Comparison of ENCODE assay signal across 10 cellular contexts in genomic region chr13:69524459-69525155, GRCh38.
DNase-seq lines count a peak whose midpoint lies in the region; ATAC-seq, FAIRE-seq and TF ChIP-seq lines count a peak whose summit lies in the region.
"Had no signal": no experiment of that assay in that cellular context is flagged by ENCODE, and none has a peak within 500 bp of the region (broad histone marks: within the 10 kb centered on the region; RNA-seq: fewer than 3 reads in every experiment).

No MANE protein-coding gene starts in this region.

- H3K27ac ChIP-seq in K562 (ENCODE audit: extremely low read depth, low read depth, low read length), result no peak overlapping the region

- no peak overlapping the region for H3K27ac Mint-ChIP-seq in nephron progenitor cell

- CTCF ChIA-PET in K562 (lab: Yijun Ruan, JAX; ENCODE audit: low intra/inter-chr PET ratio), result no interaction called here

- H3K36me3 ChIP-seq in K562 (ENCODE audit: control insufficient read depth, insufficient read depth, low read length), result no peaks in the 10 kb centered on the region

- H2AFZ ChIP-seq in K562 (ENCODE audit: low read depth, low read length), result no peak overlapping the region

- H3K4me1 Mint-ChIP-seq in nephron progenitor cell, result no peaks in the 10 kb centered on the region

- H3K4me3 ChIP-seq in K562, result no peak overlapping the region

- H3K9me3 ChIP-seq in K562 (replicated peaks; ENCODE audit: control insufficient read depth, insufficient read depth, low read depth, low read length), result no peaks in the 10 kb centered on the region

- H3K79me2 ChIP-seq in K562 (ENCODE audit: control insufficient read depth, insufficient read depth, low read length), result no peaks in the 10 kb centered on the region

- no peaks in the 10 kb centered on the region for H3K27me3 Mint-ChIP-seq in nephron progenitor cell (ENCODE audit: low read depth, poor library complexity)

- H3K9ac ChIP-seq in K562 (ENCODE audit: insufficient read depth in 1 of 2, low read depth in 2 of 2, low read length in 2 of 2), result no peak overlapping the region

- no peak for TF ChIP-seq POLR2A in K562 (conservative IDR thresholded peaks at IDR 0.05)

- no peak overlapping the region for H3K4me3 Mint-ChIP-seq in nephron progenitor cell

- intact Hi-C loops in K562 (cut with micrococcal nuclease), result loop anchor here (10.0 kb wide), 1 partner anchor 710 kb away; no protein-coding TSS in a partner anchor

- TF ChIP-seq RAD21 in K562 (CRISPR knock-in tag; conservative IDR thresholded peaks at IDR 0.05 in 1 of 2, IDR thresholded peaks at IDR 0.05 in 1 of 2), result peak; percentile 28 to 49

- no peak for TF ChIP-seq EP300 in K562 (IDR thresholded peaks at IDR 0.05; ENCODE audit: low read length)

- TF ChIP-seq CTCF in GM13977 (IDR thresholded peaks at IDR 0.05; ENCODE audit: extremely low read depth, insufficient read depth, missing control alignments), result peak; percentile 9
- TF ChIP-seq CTCF in K562 (IDR thresholded peaks at IDR 0.05 in 2 of 3, conservative IDR thresholded peaks at IDR 0.05 in 1 of 3; ENCODE audit: insufficient read depth in 2 of 3, low read depth in 1 of 3, low read length in 3 of 3), result peak in 1 of 3 experiments; percentile 31; a peak in 2 of 6 replicates
- peak; percentile 25 for TF ChIP-seq CTCF in nephron progenitor cell (IDR thresholded peaks at IDR 0.05)

- POLR2A ChIA-PET in K562 (lab: Yijun Ruan, JAX), result interaction anchor here (0.7 kb wide), 1 partner anchor 11 kb away, joined by 3 read pairs; no protein-coding TSS in a partner anchor

- DNase-seq in GM13977 (ENCODE audit: low spot score) (no peak), NCI-H2227 (lab: John Stamatoyannopoulos, UW; ENCODE audit: unreplicated experiment) (peak; percentile 2), K562 (ENCODE audit: extremely low read depth in 1 of 4, low spot score in 3 of 4) (peak in 1 of 4 experiments; percentile 0), nephron progenitor cell (no peak), T-helper 2 cell (no peak), NCI-H187 treated with DMSO at 0.1 percent for 48 hours (lab: John Stamatoyannopoulos, UW) (no peak)
- DNase-seq in activated naive CD4-positive, alpha-beta T cell treated with Interleukin-2 at 50 U/mL for 16 hours, result no peak
- DNase-seq: aorta, NCI-H1092 treated with DMSO at 0.1 percent for 48 hours had no signal

- no TSS peak for BruUV-seq in K562 (replicated peaks; lab: Mats Ljungman, UMichigan)

- H3K9me1 ChIP-seq in K562 (ENCODE audit: control insufficient read depth, insufficient read depth, low read length), result no peaks in the 10 kb centered on the region

- H3K4me1 ChIP-seq in K562 (replicated peaks in 1 of 2; ENCODE audit: control insufficient read depth in 2 of 2, insufficient read depth in 2 of 2, low read length in 2 of 2), result no peaks in the 10 kb centered on the region

- no peak for FAIRE-seq in K562 (lab: Jason Lieb, UNC)

- WGBS in K562 (ENCODE audit: insufficient coverage, low coverage, missing lambda C conversion rate), result 4% methylated on average over 2 of the region's 2 CpGs

- H3K4me2 ChIP-seq in K562 (ENCODE audit: insufficient read depth, low read length), result no peak overlapping the region

- no peaks in the 10 kb centered on the region for H4K20me1 ChIP-seq in K562 (replicated peaks; ENCODE audit: control insufficient read depth, insufficient read depth, low read length)

- H3K36me3 Mint-ChIP-seq in nephron progenitor cell (ENCODE audit: low read depth), result no peaks in the 10 kb centered on the region

- H3K9me3 Mint-ChIP-seq in nephron progenitor cell, result no peaks in the 10 kb centered on the region

- no peak for ATAC-seq in K562
- ATAC-seq in GM19023 (IDR thresholded peaks at IDR 0.05; ENCODE audit: unreplicated experiment), result no peak

- in situ Hi-C loops in GM13977 (cut with MboI; ENCODE audit: low pct_unique_long_range_greater_than_20kb, low sequenced_read_pairs, unreplicated experiment), result loop anchor here (25.0 kb wide), 1 partner anchor 338 kb away; no protein-coding TSS in a partner anchor
- in situ Hi-C loops in K562 (cut with MboI), result loop anchor here (25.0 kb wide), 2 partner anchors 338 to 1038 kb away; no protein-coding TSS in a partner anchor

- no peaks in the 10 kb centered on the region for H3K27me3 ChIP-seq in K562 (ENCODE audit: control insufficient read depth in 2 of 2, insufficient read depth in 2 of 2, low read length in 2 of 2)

TF ChIP-seq in K562, 482 proteins besides CTCF, POLR2A, EP300 and RAD21 (continues in another document):
- TF ChIP-seq, protein P1, sequence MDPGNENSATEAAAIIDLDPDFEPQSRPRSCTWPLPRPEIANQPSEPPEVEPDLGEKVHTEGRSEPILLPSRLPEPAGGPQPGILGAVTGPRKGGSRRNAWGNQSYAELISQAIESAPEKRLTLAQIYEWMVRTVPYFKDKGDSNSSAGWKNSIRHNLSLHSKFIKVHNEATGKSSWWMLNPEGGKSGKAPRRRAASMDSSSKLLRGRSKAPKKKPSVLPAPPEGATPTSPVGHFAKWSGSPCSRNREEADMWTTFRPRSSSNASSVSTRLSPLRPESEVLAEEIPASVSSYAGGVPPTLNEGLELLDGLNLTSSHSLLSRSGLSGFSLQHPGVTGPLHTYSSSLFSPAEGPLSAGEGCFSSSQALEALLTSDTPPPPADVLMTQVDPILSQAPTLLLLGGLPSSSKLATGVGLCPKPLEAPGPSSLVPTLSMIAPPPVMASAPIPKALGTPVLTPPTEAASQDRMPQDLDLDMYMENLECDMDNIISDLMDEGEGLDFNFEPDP (CRISPR knock-in tag; IDR thresholded peaks at IDR 0.05), result no peak
- TF ChIP-seq SMAD2 (IDR thresholded peaks at IDR 0.05; ENCODE audit: low read depth, low read length), result no peak
- no peak for TF ChIP-seq ZNF280A (IDR thresholded peaks at IDR 0.05; ENCODE audit: low read depth, partially characterized antibody)
- no peak for TF ChIP-seq CLOCK (CRISPR knock-in tag; IDR thresholded peaks at IDR 0.05; ENCODE audit: borderline replicate concordance)
- TF ChIP-seq, protein P2, sequence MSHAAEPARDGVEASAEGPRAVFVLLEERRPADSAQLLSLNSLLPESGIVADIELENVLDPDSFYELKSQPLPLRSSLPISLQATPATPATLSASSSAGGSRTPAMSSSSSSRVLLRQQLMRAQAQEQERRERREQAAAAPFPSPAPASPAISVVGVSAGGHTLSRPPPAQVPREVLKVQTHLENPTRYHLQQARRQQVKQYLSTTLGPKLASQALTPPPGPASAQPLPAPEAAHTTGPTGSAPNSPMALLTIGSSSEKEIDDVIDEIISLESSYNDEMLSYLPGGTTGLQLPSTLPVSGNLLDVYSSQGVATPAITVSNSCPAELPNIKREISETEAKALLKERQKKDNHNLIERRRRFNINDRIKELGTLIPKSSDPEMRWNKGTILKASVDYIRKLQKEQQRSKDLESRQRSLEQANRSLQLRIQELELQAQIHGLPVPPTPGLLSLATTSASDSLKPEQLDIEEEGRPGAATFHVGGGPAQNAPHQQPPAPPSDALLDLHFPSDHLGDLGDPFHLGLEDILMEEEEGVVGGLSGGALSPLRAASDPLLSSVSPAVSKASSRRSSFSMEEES (CRISPR knock-in tag; IDR thresholded peaks at IDR 0.05), result no peak
- no peak for TF ChIP-seq NFXL1 (CRISPR knock-in tag; IDR thresholded peaks at IDR 0.05)
- TF ChIP-seq MYNN (IDR thresholded peaks at IDR 0.05), result no peak
- no peak for TF ChIP-seq MYNN (CRISPR knock-in tag; IDR thresholded peaks at IDR 0.05)
- no peak for TF ChIP-seq HMBOX1 (IDR thresholded peaks at IDR 0.05)
- no peak for TF ChIP-seq CBX2 (IDR thresholded peaks at IDR 0.05; ENCODE audit: insufficient read depth, low read length, poor library complexity, severe bottlenecking)
- no peak for TF ChIP-seq NFYB (IDR thresholded peaks at IDR 0.05; ENCODE audit: extremely low read depth, insufficient read length)
- TF ChIP-seq NFE2 (IDR thresholded peaks at IDR 0.05; ENCODE audit: low read depth), result no peak
- no peak for TF ChIP-seq ZC3H11A (IDR thresholded peaks at IDR 0.05; ENCODE audit: low read depth, low read length)
